In the genomic region with DNA sequence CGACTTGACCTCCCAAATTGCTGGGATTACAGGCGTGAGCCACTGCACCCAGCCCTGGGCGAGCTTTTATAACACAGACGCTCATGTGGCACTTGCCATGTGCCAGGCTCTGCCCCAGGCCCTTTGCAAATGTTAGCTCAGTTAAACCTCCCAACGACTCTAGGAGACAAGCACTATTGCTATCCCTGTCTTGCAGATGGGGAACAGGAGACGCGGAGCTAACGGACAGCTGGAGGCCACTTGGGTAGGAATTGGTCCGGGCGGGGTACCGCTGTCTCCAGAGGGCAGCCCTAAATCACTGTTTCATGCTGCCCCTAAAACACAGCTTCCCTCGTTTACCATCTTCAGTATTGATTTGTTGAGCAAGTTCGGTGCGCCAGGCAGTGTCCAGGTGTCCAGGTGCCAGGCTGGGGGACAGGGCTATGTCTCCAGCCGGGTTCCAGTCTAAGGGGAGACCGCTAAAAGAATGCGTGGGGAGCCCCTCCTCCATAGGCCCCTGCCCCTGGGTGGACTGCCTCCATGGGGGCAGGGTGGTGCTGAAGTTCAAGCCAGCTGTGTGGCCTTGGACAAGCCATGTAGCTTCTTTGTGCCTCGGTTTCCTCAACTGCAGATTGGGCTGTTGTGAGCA, we compare ENCODE assay signal across 11 cellular contexts. TPM values are rescaled to one million over a fixed set of nuclear protein-coding genes. Genes with fewer than 3 reads are reported as not detected.
DNase-seq lines count a peak whose midpoint lies in the region; ATAC-seq and TF ChIP-seq lines count a peak whose summit lies in the region.
"Had no signal": no experiment of that assay in that cellular context is flagged by ENCODE, and none has a peak within 500 bp of the region (broad histone marks: within the 10 kb centered on the region; RNA-seq: fewer than 3 reads in every experiment).

No MANE protein-coding gene starts in this region.

- POLR2A ChIA-PET in CD8-positive, alpha-beta memory T cell (lab: Charles Lee), result interaction anchor here (0.5 to 1.8 kb wide), 2 partner anchors 10 to 297 kb away, joined by 6 to 7 read pairs; partner anchors contain the start of gene TNRC6C

- in situ Hi-C loops in G401 (cut with HindIII; ENCODE audit: low sequenced_read_pairs), result loop anchor here (25.0 kb wide), 1 partner anchor 182 kb away; no protein-coding TSS in a partner anchor

- H3K27me3 Mint-ChIP-seq in CD14-positive monocyte (ENCODE audit: low read depth in 3 of 3) (peaks cover 7 to 10% (median 8%) of the 10 kb centered on the region in 3 donors), naive B cell (peaks cover 0 to 30% (median 20%) of the 10 kb centered on the region in 3 donors)
- H3K27me3 Mint-ChIP-seq in CD8-positive, alpha-beta memory T cell, result peaks cover 0 to 2% of the 10 kb centered on the region in 2 donors
- no peaks in the 10 kb centered on the region for H3K27me3 Mint-ChIP-seq in activated naive CD8-positive, alpha-beta T cell

- peaks cover 90% of the 10 kb centered on the region for H3K4me1 ChIP-seq in CD8-positive, alpha-beta memory T cell (ENCODE audit: insufficient read depth, low read length)
- H3K4me1 ChIP-seq in gastroesophageal sphincter, result peaks cover 0 to 53% (median 8%) of the 10 kb centered on the region in 3 donors
- H3K4me1 ChIP-seq: uterus had no signal

- H3K4me1 Mint-ChIP-seq in CD14-positive monocyte (peaks cover 49% of the 10 kb centered on the region), naive B cell (peaks cover 42 to 47% (median 45%) of the 10 kb centered on the region in 3 donors)
- H3K4me1 Mint-ChIP-seq in CD8-positive, alpha-beta memory T cell, result peaks cover 46 to 74% (median 52%) of the 10 kb centered on the region in 3 donors
- peaks cover 56% of the 10 kb centered on the region for H3K4me1 Mint-ChIP-seq in activated naive CD8-positive, alpha-beta T cell (ENCODE audit: low read depth)

- H3K27ac ChIP-seq in CD8-positive, alpha-beta memory T cell (ENCODE audit: low read depth, low read length), result no peak overlapping the region
- H3K27ac ChIP-seq in gastroesophageal sphincter, result no peak overlapping the region

- no peak for TF ChIP-seq EP300 in gastroesophageal sphincter (IDR thresholded peaks at IDR 0.05)

- no peaks in the 10 kb centered on the region for H3K36me3 Mint-ChIP-seq in CD14-positive monocyte
- H3K36me3 Mint-ChIP-seq in CD8-positive, alpha-beta memory T cell, result no peaks in the 10 kb centered on the region
- H3K36me3 Mint-ChIP-seq in activated naive CD8-positive, alpha-beta T cell, result no peaks in the 10 kb centered on the region
- H3K36me3 Mint-ChIP-seq in naive B cell, result no peaks in the 10 kb centered on the region

- no peak overlapping the region for H3K4me3 ChIP-seq in CD8-positive, alpha-beta memory T cell (ENCODE audit: low read length)
- no peak overlapping the region for H3K4me3 ChIP-seq in gastroesophageal sphincter

- intact Hi-C loops in CD14-positive monocyte (cut with micrococcal nuclease), result no loop called here

- peaks cover 0 to 4% (median 0%) of the 10 kb centered on the region in 7 donors for H3K9me3 Mint-ChIP-seq in CD14-positive monocyte
- no peaks in the 10 kb centered on the region for H3K9me3 Mint-ChIP-seq in CD8-positive, alpha-beta memory T cell
- no peaks in the 10 kb centered on the region for H3K9me3 Mint-ChIP-seq in activated naive CD8-positive, alpha-beta T cell (ENCODE audit: low read depth)
- no peaks in the 10 kb centered on the region for H3K9me3 Mint-ChIP-seq in naive B cell

- H3K27ac Mint-ChIP-seq in CD14-positive monocyte, result peak overlapping the region in 1 of 7 donors; percentile 68
- peak overlapping the region in 6 of 8 donors; percentile 12 to 61 (median 31) for H3K27ac Mint-ChIP-seq in CD8-positive, alpha-beta memory T cell
- no peak overlapping the region for H3K27ac Mint-ChIP-seq in activated naive CD8-positive, alpha-beta T cell
- H3K27ac Mint-ChIP-seq in naive B cell, result peak overlapping the region in 2 of 6 donors; percentile 59 to 79

- no peaks in the 10 kb centered on the region for H3K9me3 ChIP-seq in CD8-positive, alpha-beta memory T cell (ENCODE audit: low read length)
- no peaks in the 10 kb centered on the region for H3K9me3 ChIP-seq in gastroesophageal sphincter
- H3K9me3 ChIP-seq: BLaER1, uterus had no signal

- DNase-seq in CD14-positive monocyte (ENCODE audit: low spot score) (peak; percentile 27), naive B cell (no peak), G401 (ENCODE audit: low spot score) (no peak)
- no peak for DNase-seq in CD8-positive, alpha-beta memory T cell

- TF ChIP-seq POLR2A in gastroesophageal sphincter (IDR thresholded peaks at IDR 0.05), result no peak

- no peak for ATAC-seq in naive B cell (ENCODE audit: low read depth in 2 of 2)
- no peak for ATAC-seq in gastroesophageal sphincter
- ATAC-seq in GM21717 (IDR thresholded peaks at IDR 0.05; ENCODE audit: unreplicated experiment), result no peak

- no peaks in the 10 kb centered on the region for H3K27me3 ChIP-seq in CD8-positive, alpha-beta memory T cell (ENCODE audit: insufficient read depth, low read length, poor library complexity, severe bottlenecking)
- peaks cover 14% of the 10 kb centered on the region for H3K27me3 ChIP-seq in gastroesophageal sphincter
- H3K27me3 ChIP-seq: uterus had no signal

- H3K36me3 ChIP-seq in CD8-positive, alpha-beta memory T cell (ENCODE audit: insufficient read depth, low read length), result no peaks in the 10 kb centered on the region
- H3K36me3 ChIP-seq in gastroesophageal sphincter, result no peaks in the 10 kb centered on the region
- H3K36me3 ChIP-seq: BLaER1, uterus had no signal

- WGBS in gastroesophageal sphincter (ENCODE audit: low coverage in 1 of 2), 2 donors, result 82 to 100% methylated on average over 2 to 7 of the region's 18 CpGs

- H3K4me3 Mint-ChIP-seq in CD14-positive monocyte (no peak overlapping the region), naive B cell (peak overlapping the region in 7 of 8 donors; percentile 22 to 90 (median 67))
- H3K4me3 Mint-ChIP-seq in CD8-positive, alpha-beta memory T cell, result peak overlapping the region; percentile 50 to 88 (median 65)
- H3K4me3 Mint-ChIP-seq in activated naive CD8-positive, alpha-beta T cell, result peak overlapping the region; percentile 66

- TF ChIP-seq CTCF in CD14-positive monocyte (IDR thresholded peaks at IDR 0.05) (no peak), gastroesophageal sphincter (IDR thresholded peaks at IDR 0.05) (no peak)

- CTCF ChIA-PET in CD8-positive, alpha-beta memory T cell (lab: Charles Lee), result interaction anchor here (0.8 to 1.1 kb wide), 2 partner anchors 167 to 190 kb away, joined by 3 to 4 read pairs; no protein-coding TSS in a partner anchor

RNA-seq across cellular contexts. Expression of gene TMEM235, which starts 23.7 kb away (rescaled TPM):
- polyA plus RNA-seq in CD14-positive monocyte, result not detected
- total RNA-seq in CD8-positive, alpha-beta memory T cell, result not detected
- polyA plus RNA-seq in CD8-positive, alpha-beta memory T cell, result not detected
- polyA plus RNA-seq in naive B cell (ENCODE audit: low read depth in 6 of 6), result not detected
- total RNA-seq in G401 (2014; rRNA removed; shearing (Covaris generic)), result not detected in 2 replicates
- total RNA-seq in gastroesophageal sphincter, result not detected
- total RNA-seq: H4, liver, uterus had no signal

RNA-seq across cellular contexts. Expression of gene BIRC5, which starts 41.1 kb away (rescaled TPM):
- polyA plus RNA-seq in CD14-positive monocyte (not detected), naive B cell (ENCODE audit: low read depth in 6 of 6) (not detected)
- 10 to 100 TPM; 61.0 to 65.1 TPM for total RNA-seq in CD8-positive, alpha-beta memory T cell
- polyA plus RNA-seq in CD8-positive, alpha-beta memory T cell, result 0.69 TPM
- 170 and 172 TPM in 2 replicates for total RNA-seq in G401 (2014; rRNA removed; shearing (Covaris generic))
- 1 to 10 TPM in 1 of 4 donors, under 1 TPM in 1, not detected in 2; 0.27 to 1.6 TPM for total RNA-seq in gastroesophageal sphincter

Comparison
In these comparisons a context has a peak if more than half of its experiments do, and no peak if none do; other contexts are left out.
1. H3K4me3 Mint-ChIP-seq: peak in CD8-positive, alpha-beta memory T cell (7 of 7), activated naive CD8-positive, alpha-beta T cell (single experiment) and naive B cell (7 of 8); none in CD14-positive monocyte (0 of 2).
2. RNA of gene BIRC5, which starts 41.1 kb away (total RNA-seq): 170 to 172 TPM in G401 and 61.0 to 65.1 TPM in CD8-positive, alpha-beta memory T cell; 0.27 to 1.6 TPM in gastroesophageal sphincter; every median in the first group is over 10 times any median in the second.